ENCODE assay signal across 1 cellular context in the genomic region with DNA sequence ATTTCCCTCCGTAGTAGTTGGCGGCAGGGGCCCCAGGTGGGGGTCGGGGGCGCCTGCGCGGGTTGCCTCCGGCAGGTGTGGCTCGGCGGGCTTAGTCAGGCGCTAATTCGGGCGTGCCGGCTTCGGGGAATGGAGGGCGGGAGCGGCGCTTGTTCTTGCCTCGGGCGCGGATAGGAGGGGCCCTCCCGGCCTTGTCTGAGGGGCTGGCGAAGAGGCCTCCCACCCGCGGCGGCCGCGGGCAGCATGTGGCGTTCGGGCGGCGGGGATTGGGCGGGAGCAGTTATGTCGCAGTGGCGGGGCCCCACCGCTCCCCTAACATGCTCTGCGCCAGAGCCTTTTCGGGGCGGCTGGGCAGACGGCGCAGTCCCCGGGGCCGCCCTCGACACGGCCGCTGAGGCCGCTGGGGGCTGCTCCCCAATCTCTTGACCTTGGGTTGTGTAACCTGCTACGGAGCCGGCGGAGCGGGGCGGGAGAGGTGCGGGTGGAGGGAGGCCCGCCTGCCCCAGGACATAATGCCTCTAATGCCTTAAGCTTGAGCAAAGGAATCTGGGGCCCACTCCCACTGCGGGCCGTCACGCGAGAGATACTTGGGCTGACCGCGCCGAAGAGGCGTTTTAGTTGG.
TF ChIP-seq lines count a peak whose summit lies in the region.

No MANE protein-coding gene starts in this region.

TF ChIP-seq in GM12878, 131 proteins besides CTCF, POLR2A, EP300 and RAD21 (continued from another document and continues in another):
- TF ChIP-seq, protein P1, sequence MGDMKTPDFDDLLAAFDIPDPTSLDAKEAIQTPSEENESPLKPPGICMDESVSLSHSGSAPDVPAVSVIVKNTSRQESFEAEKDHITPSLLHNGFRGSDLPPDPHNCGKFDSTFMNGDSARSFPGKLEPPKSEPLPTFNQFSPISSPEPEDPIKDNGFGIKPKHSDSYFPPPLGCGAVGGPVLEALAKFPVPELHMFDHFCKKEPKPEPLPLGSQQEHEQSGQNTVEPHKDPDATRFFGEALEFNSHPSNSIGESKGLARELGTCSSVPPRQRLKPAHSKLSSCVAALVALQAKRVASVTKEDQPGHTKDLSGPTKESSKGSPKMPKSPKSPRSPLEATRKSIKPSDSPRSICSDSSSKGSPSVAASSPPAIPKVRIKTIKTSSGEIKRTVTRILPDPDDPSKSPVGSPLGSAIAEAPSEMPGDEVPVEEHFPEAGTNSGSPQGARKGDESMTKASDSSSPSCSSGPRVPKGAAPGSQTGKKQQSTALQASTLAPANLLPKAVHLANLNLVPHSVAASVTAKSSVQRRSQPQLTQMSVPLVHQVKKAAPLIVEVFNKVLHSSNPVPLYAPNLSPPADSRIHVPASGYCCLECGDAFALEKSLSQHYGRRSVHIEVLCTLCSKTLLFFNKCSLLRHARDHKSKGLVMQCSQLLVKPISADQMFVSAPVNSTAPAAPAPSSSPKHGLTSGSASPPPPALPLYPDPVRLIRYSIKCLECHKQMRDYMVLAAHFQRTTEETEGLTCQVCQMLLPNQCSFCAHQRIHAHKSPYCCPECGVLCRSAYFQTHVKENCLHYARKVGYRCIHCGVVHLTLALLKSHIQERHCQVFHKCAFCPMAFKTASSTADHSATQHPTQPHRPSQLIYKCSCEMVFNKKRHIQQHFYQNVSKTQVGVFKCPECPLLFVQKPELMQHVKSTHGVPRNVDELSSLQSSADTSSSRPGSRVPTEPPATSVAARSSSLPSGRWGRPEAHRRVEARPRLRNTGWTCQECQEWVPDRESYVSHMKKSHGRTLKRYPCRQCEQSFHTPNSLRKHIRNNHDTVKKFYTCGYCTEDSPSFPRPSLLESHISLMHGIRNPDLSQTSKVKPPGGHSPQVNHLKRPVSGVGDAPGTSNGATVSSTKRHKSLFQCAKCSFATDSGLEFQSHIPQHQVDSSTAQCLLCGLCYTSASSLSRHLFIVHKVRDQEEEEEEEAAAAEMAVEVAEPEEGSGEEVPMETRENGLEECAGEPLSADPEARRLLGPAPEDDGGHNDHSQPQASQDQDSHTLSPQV (IDR thresholded peaks at IDR 0.05), result no peak
- TF ChIP-seq RFX5 (IDR thresholded peaks at IDR 0.05; ENCODE audit: low read depth, low read length) (no peak), SMAD1 (IDR thresholded peaks at IDR 0.05; ENCODE audit: low read depth, partially characterized antibody) (peak; percentile 47), SPI1 (IDR thresholded peaks at IDR 0.05; ENCODE audit: borderline replicate concordance, insufficient read depth, low read depth, low read length) (no peak), SMARCA5 (IDR thresholded peaks at IDR 0.05) (0 out of 2 replicates have a peak, but pooled peaks have one; percentile 9), ZNF207 (IDR thresholded peaks at IDR 0.05; ENCODE audit: borderline replicate concordance) (no peak), JUNB (IDR thresholded peaks at IDR 0.05) (no peak), NBN (IDR thresholded peaks at IDR 0.05) (0 out of 2 replicates have a peak, but pooled peaks have one; percentile 49), ZNF217 (IDR thresholded peaks at IDR 0.05) (0 out of 2 replicates have a peak, but pooled peaks have one; percentile 28), ZNF622 (IDR thresholded peaks at IDR 0.05) (no peak), CEBPB (IDR thresholded peaks at IDR 0.05; ENCODE audit: borderline replicate concordance in 1 of 2, low read depth in 2 of 2, low read length in 2 of 2) (no peak), LARP7 (IDR thresholded peaks at IDR 0.05) (peak; percentile 3; the same call in 1 of the 2 replicates), USF1 (IDR thresholded peaks at IDR 0.05; ENCODE audit: borderline replicate concordance, extremely low read length, insufficient read depth, low read depth, low read length) (no peak), TCF7 (IDR thresholded peaks at IDR 0.05; ENCODE audit: borderline replicate concordance) (no peak), BCL3 (IDR thresholded peaks at IDR 0.05; ENCODE audit: borderline replicate concordance, insufficient read depth, low read depth, low read length, poor library complexity, severe bottlenecking) (no peak), BCL11A (IDR thresholded peaks at IDR 0.05; ENCODE audit: low read depth, low read length) (no peak), GATAD2B (conservative IDR thresholded peaks at IDR 0.05; ENCODE audit: low read depth) (no peak), E2F4 (IDR thresholded peaks at IDR 0.05; ENCODE audit: low read depth, low read length) (no peak), BACH1 (IDR thresholded peaks at IDR 0.05; ENCODE audit: borderline replicate concordance) (no peak; the same call in 1 of the 2 replicates), RAD51 (IDR thresholded peaks at IDR 0.05) (no peak), HDAC2 (IDR thresholded peaks at IDR 0.05) (no peak), NR2C1 (IDR thresholded peaks at IDR 0.05) (no peak), SIN3A (IDR thresholded peaks at IDR 0.05; ENCODE audit: low read depth, low read length) (no peak), ZNF24 (IDR thresholded peaks at IDR 0.05) (no peak), ELK1 (IDR thresholded peaks at IDR 0.05; ENCODE audit: low read depth, low read length) (no peak)
- TF ChIP-seq, protein P2, sequence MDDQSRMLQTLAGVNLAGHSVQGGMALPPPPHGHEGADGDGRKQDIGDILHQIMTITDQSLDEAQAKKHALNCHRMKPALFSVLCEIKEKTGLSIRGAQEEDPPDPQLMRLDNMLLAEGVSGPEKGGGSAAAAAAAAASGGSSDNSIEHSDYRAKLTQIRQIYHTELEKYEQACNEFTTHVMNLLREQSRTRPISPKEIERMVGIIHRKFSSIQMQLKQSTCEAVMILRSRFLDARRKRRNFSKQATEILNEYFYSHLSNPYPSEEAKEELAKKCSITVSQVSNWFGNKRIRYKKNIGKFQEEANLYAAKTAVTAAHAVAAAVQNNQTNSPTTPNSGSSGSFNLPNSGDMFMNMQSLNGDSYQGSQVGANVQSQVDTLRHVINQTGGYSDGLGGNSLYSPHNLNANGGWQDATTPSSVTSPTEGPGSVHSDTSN (IDR thresholded peaks at IDR 0.05; ENCODE audit: insufficient replicate concordance, low read depth, low read length), result no peak
- TF ChIP-seq, protein P3, sequence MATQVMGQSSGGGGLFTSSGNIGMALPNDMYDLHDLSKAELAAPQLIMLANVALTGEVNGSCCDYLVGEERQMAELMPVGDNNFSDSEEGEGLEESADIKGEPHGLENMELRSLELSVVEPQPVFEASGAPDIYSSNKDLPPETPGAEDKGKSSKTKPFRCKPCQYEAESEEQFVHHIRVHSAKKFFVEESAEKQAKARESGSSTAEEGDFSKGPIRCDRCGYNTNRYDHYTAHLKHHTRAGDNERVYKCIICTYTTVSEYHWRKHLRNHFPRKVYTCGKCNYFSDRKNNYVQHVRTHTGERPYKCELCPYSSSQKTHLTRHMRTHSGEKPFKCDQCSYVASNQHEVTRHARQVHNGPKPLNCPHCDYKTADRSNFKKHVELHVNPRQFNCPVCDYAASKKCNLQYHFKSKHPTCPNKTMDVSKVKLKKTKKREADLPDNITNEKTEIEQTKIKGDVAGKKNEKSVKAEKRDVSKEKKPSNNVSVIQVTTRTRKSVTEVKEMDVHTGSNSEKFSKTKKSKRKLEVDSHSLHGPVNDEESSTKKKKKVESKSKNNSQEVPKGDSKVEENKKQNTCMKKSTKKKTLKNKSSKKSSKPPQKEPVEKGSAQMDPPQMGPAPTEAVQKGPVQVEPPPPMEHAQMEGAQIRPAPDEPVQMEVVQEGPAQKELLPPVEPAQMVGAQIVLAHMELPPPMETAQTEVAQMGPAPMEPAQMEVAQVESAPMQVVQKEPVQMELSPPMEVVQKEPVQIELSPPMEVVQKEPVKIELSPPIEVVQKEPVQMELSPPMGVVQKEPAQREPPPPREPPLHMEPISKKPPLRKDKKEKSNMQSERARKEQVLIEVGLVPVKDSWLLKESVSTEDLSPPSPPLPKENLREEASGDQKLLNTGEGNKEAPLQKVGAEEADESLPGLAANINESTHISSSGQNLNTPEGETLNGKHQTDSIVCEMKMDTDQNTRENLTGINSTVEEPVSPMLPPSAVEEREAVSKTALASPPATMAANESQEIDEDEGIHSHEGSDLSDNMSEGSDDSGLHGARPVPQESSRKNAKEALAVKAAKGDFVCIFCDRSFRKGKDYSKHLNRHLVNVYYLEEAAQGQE (IDR thresholded peaks at IDR 0.05; ENCODE audit: low read depth, low read length), result no peak
- TF ChIP-seq, protein P4, sequence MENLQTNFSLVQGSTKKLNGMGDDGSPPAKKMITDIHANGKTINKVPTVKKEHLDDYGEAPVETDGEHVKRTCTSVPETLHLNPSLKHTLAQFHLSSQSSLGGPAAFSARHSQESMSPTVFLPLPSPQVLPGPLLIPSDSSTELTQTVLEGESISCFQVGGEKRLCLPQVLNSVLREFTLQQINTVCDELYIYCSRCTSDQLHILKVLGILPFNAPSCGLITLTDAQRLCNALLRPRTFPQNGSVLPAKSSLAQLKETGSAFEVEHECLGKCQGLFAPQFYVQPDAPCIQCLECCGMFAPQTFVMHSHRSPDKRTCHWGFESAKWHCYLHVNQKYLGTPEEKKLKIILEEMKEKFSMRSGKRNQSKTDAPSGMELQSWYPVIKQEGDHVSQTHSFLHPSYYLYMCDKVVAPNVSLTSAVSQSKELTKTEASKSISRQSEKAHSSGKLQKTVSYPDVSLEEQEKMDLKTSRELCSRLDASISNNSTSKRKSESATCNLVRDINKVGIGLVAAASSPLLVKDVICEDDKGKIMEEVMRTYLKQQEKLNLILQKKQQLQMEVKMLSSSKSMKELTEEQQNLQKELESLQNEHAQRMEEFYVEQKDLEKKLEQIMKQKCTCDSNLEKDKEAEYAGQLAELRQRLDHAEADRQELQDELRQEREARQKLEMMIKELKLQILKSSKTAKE (IDR thresholded peaks at IDR 0.05; ENCODE audit: low read depth, poor library complexity, severe bottlenecking), result no peak
- TF ChIP-seq, protein P5, sequence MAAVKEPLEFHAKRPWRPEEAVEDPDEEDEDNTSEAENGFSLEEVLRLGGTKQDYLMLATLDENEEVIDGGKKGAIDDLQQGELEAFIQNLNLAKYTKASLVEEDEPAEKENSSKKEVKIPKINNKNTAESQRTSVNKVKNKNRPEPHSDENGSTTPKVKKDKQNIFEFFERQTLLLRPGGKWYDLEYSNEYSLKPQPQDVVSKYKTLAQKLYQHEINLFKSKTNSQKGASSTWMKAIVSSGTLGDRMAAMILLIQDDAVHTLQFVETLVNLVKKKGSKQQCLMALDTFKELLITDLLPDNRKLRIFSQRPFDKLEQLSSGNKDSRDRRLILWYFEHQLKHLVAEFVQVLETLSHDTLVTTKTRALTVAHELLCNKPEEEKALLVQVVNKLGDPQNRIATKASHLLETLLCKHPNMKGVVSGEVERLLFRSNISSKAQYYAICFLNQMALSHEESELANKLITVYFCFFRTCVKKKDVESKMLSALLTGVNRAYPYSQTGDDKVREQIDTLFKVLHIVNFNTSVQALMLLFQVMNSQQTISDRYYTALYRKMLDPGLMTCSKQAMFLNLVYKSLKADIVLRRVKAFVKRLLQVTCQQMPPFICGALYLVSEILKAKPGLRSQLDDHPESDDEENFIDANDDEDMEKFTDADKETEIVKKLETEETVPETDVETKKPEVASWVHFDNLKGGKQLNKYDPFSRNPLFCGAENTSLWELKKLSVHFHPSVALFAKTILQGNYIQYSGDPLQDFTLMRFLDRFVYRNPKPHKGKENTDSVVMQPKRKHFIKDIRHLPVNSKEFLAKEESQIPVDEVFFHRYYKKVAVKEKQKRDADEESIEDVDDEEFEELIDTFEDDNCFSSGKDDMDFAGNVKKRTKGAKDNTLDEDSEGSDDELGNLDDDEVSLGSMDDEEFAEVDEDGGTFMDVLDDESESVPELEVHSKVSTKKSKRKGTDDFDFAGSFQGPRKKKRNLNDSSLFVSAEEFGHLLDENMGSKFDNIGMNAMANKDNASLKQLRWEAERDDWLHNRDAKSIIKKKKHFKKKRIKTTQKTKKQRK (IDR thresholded peaks at IDR 0.05; ENCODE audit: low read depth, low read length), result no peak
